In genomic region chr2:229586746-229587705, GRCh38 we compare ENCODE assay signal across 8 cellular contexts.
A peak's percentile ranks its signal among the peaks of the same experiment; 100 is the strongest.
DNase-seq lines count a peak whose midpoint lies in the region; ATAC-seq and TF ChIP-seq lines count a peak whose summit lies in the region.

No MANE protein-coding gene starts in this region.

- TF ChIP-seq CTCF in adrenal gland (IDR thresholded peaks at IDR 0.05) (peak; percentile 76 to 94 (median 90)), left ventricle myocardium inferior (IDR thresholded peaks at IDR 0.05; ENCODE audit: borderline replicate concordance) (peak; percentile 90), prostate gland (IDR thresholded peaks at IDR 0.05) (peak; percentile 69 to 84 (median 81))

- 24 to 27% (median 26%) methylated on average over 20 of the region's 20 CpGs for WGBS in adrenal gland, 4 donors
- 28% methylated on average over 20 of the region's 20 CpGs for WGBS in prostate gland

- peaks cover 7 to 15% of the 10 kb centered on the region in 2 donors for H3K4me1 ChIP-seq in adrenal gland (replicated peaks in 1 of 2)
- H3K4me1 ChIP-seq in left ventricle myocardium inferior: peaks cover 5% of the 10 kb centered on the region
- no peaks in the 10 kb centered on the region for H3K4me1 ChIP-seq in prostate gland (replicated peaks)

- intact Hi-C loops in adrenal gland (cut with DNase I) (loop anchor here (5.0 to 10.0 kb wide), 4 partner anchors 128 to 902 kb away; partner anchors contain the start of gene DNER (in 1 of the 2)), left ventricle myocardium inferior (cut with micrococcal nuclease) (loop anchor here (2.0 kb wide), 1 partner anchor 156 kb away; no protein-coding TSS in a partner anchor), prostate gland (cut with DNase I) (loop anchor here (5.0 to 10.0 kb wide), 4 partner anchors 155 to 902 kb away; partner anchors contain the start of gene PID1)

- no peaks in the 10 kb centered on the region for H3K27me3 ChIP-seq in adrenal gland
- H3K27me3 ChIP-seq in left ventricle myocardium inferior (ENCODE audit: low read depth): peaks cover 19% of the 10 kb centered on the region
- no peaks in the 10 kb centered on the region for H3K27me3 ChIP-seq in prostate gland (replicated peaks; ENCODE audit: insufficient read depth)

- H3K4me3 ChIP-seq in adrenal gland (peak overlapping the region in 1 of 4 donors; percentile 33), left ventricle myocardium inferior (peak overlapping the region; percentile 47), prostate gland (no peak overlapping the region)

- H3K9me3 ChIP-seq in adrenal gland (replicated peaks in 1 of 3) (no peaks in the 10 kb centered on the region), left ventricle myocardium inferior (replicated peaks) (no peaks in the 10 kb centered on the region), prostate gland (no peaks in the 10 kb centered on the region)

- ATAC-seq in GM18511 (IDR thresholded peaks at IDR 0.05; ENCODE audit: unreplicated experiment) (peak; percentile 91), HG03039 (IDR thresholded peaks at IDR 0.05; ENCODE audit: unreplicated experiment) (peak; percentile 88)

- no peaks in the 10 kb centered on the region for H3K36me3 ChIP-seq in adrenal gland (replicated peaks in 1 of 2)
- no peaks in the 10 kb centered on the region for H3K36me3 ChIP-seq in left ventricle myocardium inferior
- H3K36me3 ChIP-seq in prostate gland: no peaks in the 10 kb centered on the region

- H3K27ac ChIP-seq in adrenal gland (peak overlapping the region in 2 of 5 donors; percentile 10 to 15), left ventricle myocardium inferior (replicated peaks) (no peak overlapping the region), prostate gland (peak overlapping the region in 1 of 2 donors; percentile 43)

- no peak for TF ChIP-seq POLR2A in adrenal gland (IDR thresholded peaks at IDR 0.05)
- TF ChIP-seq POLR2A in prostate gland (IDR thresholded peaks at IDR 0.05): no peak

- DNase-seq in C1 segment of cervical spinal cord (lab: John Stamatoyannopoulos, UW) (peak in 13 of 14 donors; percentile 7 to 72 (median 41)), NCI-H2227 (lab: John Stamatoyannopoulos, UW; ENCODE audit: unreplicated experiment) (peak; percentile 45), adrenal gland (peak; percentile 79 to 94 (median 89)), left ventricle myocardium inferior (peak; percentile 83), prostate gland (ENCODE audit: low spot score) (peak; percentile 67), NCI-H128 (lab: John Stamatoyannopoulos, UW; ENCODE audit: unreplicated experiment) (no peak)
